ENCODE assay signal across 13 cellular contexts in genomic region chr16:70553645-70554044, GRCh38. TPM values are rescaled to one million over a fixed set of nuclear protein-coding genes. Genes with fewer than 3 reads are reported as not detected.
DNase-seq lines count a peak whose midpoint lies in the region; ATAC-seq, FAIRE-seq and TF ChIP-seq lines count a peak whose summit lies in the region.
"Had no signal": no experiment of that assay in that cellular context is flagged by ENCODE, and none has a peak within 500 bp of the region (broad histone marks: within the 10 kb centered on the region; RNA-seq: fewer than 3 reads in every experiment).

No MANE protein-coding gene starts in this region.

- TF ChIP-seq CTCF in activated CD8-positive, alpha-beta T cell treated with anti-CD3 and anti-CD28 coated beads for 36 hours (IDR thresholded peaks at IDR 0.05), result no peak
- TF ChIP-seq CTCF in astrocyte (IDR thresholded peaks at IDR 0.05; ENCODE audit: insufficient read depth, low read depth, low read length) (no peak), fibroblast of villous mesenchyme (IDR thresholded peaks at IDR 0.05; ENCODE audit: insufficient read depth, low read depth, low read length) (no peak), transverse colon (IDR thresholded peaks at IDR 0.05) (no peak)

- peaks cover 72% of the 10 kb centered on the region for H3K79me2 ChIP-seq in astrocyte (ENCODE audit: insufficient read depth, low read length)

- TF ChIP-seq POLR2A in transverse colon (IDR thresholded peaks at IDR 0.05), result no peak

- CTCF ChIA-PET in activated CD8-positive, alpha-beta T cell treated with anti-CD3 and anti-CD28 coated beads for 36 hours (lab: Charles Lee), result interaction anchor here (1.3 kb wide), 2 partner anchors 14 to 101 kb away, joined by 3 to 4 read pairs; no protein-coding TSS in a partner anchor
- CTCF ChIA-PET in activated CD8-positive, alpha-beta T cell treated with anti-CD3 and anti-CD28 coated beads, Interleukin-2, amount 10 ng/mL, durations not matched to agents 7 days and 5 days (lab: Charles Lee), result interaction anchor here (1.1 to 1.5 kb wide), 3 partner anchors 22 to 45 kb away, joined by 4 to 7 read pairs (median 5); no protein-coding TSS in a partner anchor

- H3K36me3 Mint-ChIP-seq in activated CD8-positive, alpha-beta T cell treated with anti-CD3 and anti-CD28 coated beads for 36 hours (ENCODE audit: low read depth), result peaks cover 79% of the 10 kb centered on the region
- H3K36me3 Mint-ChIP-seq in activated CD8-positive, alpha-beta T cell treated with anti-CD3 and anti-CD28 coated beads, Interleukin-2, amount 10 ng/mL, durations not matched to agents 7 days and 5 days (ENCODE audit: low read depth), result peaks cover 79% of the 10 kb centered on the region
- peaks cover 34% of the 10 kb centered on the region for H3K36me3 Mint-ChIP-seq in astrocyte (ENCODE audit: low read depth, unreplicated experiment)

- peaks cover 90% of the 10 kb centered on the region for H4K20me1 ChIP-seq in astrocyte (ENCODE audit: insufficient read depth, low read length)

- H2AFZ ChIP-seq in astrocyte (ENCODE audit: low read depth, low read length), result no peak overlapping the region
- H2AFZ ChIP-seq: hepatocyte had no signal

- peak overlapping the region; percentile 47 for H3K9ac ChIP-seq in astrocyte (ENCODE audit: low read length)

- FAIRE-seq in astrocyte (lab: Jason Lieb, UNC), result no peak

- in situ Hi-C loops in transverse colon (cut with MboI; ENCODE audit: low pct_ligation_motif_present in 1 of 4, low pct_unique_long_range_greater_than_20kb in 1 of 4, low sequenced_read_pairs in 3 of 4), result no loop called here

- no peak overlapping the region for H3K4me3 Mint-ChIP-seq in activated CD8-positive, alpha-beta T cell treated with anti-CD3 and anti-CD28 coated beads for 36 hours
- no peak overlapping the region for H3K4me3 Mint-ChIP-seq in activated CD8-positive, alpha-beta T cell treated with anti-CD3 and anti-CD28 coated beads, Interleukin-2, amount 10 ng/mL, durations not matched to agents 7 days and 5 days
- H3K4me3 Mint-ChIP-seq in astrocyte (ENCODE audit: unreplicated experiment), result no peak overlapping the region

- no peak for DNase-seq in activated CD8-positive, alpha-beta T cell treated with anti-CD3 and anti-CD28 coated beads for 36 hours
- no peak for DNase-seq in activated CD8-positive, alpha-beta T cell treated with anti-CD3 and anti-CD28 coated beads, Interleukin-2, amount 10 ng/mL, durations not matched to agents 7 days and 5 days
- DNase-seq in astrocyte (ENCODE audit: low read depth) (peak; percentile 77), fibroblast of villous mesenchyme (ENCODE audit: low read depth) (peak; percentile 98), transverse colon (no peak), T-helper 1 cell (no peak)
- DNase-seq: 8988T, MM.1S, NCI-H2171 treated with DMSO at 0.1 percent for 48 hours, psoas muscle had no signal

- H3K9me3 Mint-ChIP-seq in activated CD8-positive, alpha-beta T cell treated with anti-CD3 and anti-CD28 coated beads for 36 hours, result no peaks in the 10 kb centered on the region
- H3K9me3 Mint-ChIP-seq in activated CD8-positive, alpha-beta T cell treated with anti-CD3 and anti-CD28 coated beads, Interleukin-2, amount 10 ng/mL, durations not matched to agents 7 days and 5 days (ENCODE audit: insufficient read depth), result no peaks in the 10 kb centered on the region
- no peaks in the 10 kb centered on the region for H3K9me3 Mint-ChIP-seq in astrocyte (ENCODE audit: unreplicated experiment)

- no peak for ATAC-seq in activated CD8-positive, alpha-beta T cell treated with anti-CD3 and anti-CD28 coated beads for 36 hours
- ATAC-seq in activated CD8-positive, alpha-beta T cell treated with anti-CD3 and anti-CD28 coated beads, Interleukin-2, amount 10 ng/mL, durations not matched to agents 7 days and 5 days, result no peak
- ATAC-seq in GM21619 (IDR thresholded peaks at IDR 0.05; ENCODE audit: unreplicated experiment), result no peak
- no peak for ATAC-seq in HG02798 (IDR thresholded peaks at IDR 0.05; ENCODE audit: poor library complexity, unreplicated experiment)
- ATAC-seq: psoas muscle had no signal

- H3K4me3 ChIP-seq in astrocyte (ENCODE audit: insufficient read depth, low read depth, low read length) (no peak overlapping the region), fibroblast of villous mesenchyme (ENCODE audit: low read depth, low read length) (no peak overlapping the region), transverse colon (no peak overlapping the region)
- H3K4me3 ChIP-seq: hepatocyte, psoas muscle had no signal

- H3K36me3 ChIP-seq in astrocyte (ENCODE audit: insufficient read depth, low read length) (peaks cover 78% of the 10 kb centered on the region), transverse colon (peaks cover 0 to 84% (median 39%) of the 10 kb centered on the region in 4 donors)

- no peaks in the 10 kb centered on the region for H3K27me3 ChIP-seq in astrocyte (ENCODE audit: insufficient read depth, low read length)
- H3K27me3 ChIP-seq in transverse colon, result no peaks in the 10 kb centered on the region
- H3K27me3 ChIP-seq: hepatocyte had no signal

- intact Hi-C loops in activated CD8-positive, alpha-beta T cell treated with anti-CD3 and anti-CD28 coated beads for 36 hours (cut with micrococcal nuclease), result no loop called here
- intact Hi-C loops in transverse colon (cut with DNase I; ENCODE audit: low total_unique reads), result no loop called here

- TF ChIP-seq EP300 in transverse colon (IDR thresholded peaks at IDR 0.05; ENCODE audit: low read depth), result no peak

- H3K27ac ChIP-seq in astrocyte (ENCODE audit: low read depth, low read length), result peak overlapping the region; percentile 78
- peak overlapping the region in 3 of 4 donors; percentile 5 to 51 (median 17) for H3K27ac ChIP-seq in transverse colon
- H3K27ac ChIP-seq: hepatocyte, psoas muscle had no signal

- H3K27me3 Mint-ChIP-seq in activated CD8-positive, alpha-beta T cell treated with anti-CD3 and anti-CD28 coated beads for 36 hours, result no peaks in the 10 kb centered on the region
- no peaks in the 10 kb centered on the region for H3K27me3 Mint-ChIP-seq in activated CD8-positive, alpha-beta T cell treated with anti-CD3 and anti-CD28 coated beads, Interleukin-2, amount 10 ng/mL, durations not matched to agents 7 days and 5 days (ENCODE audit: low read depth)
- H3K27me3 Mint-ChIP-seq in astrocyte (ENCODE audit: low read depth, unreplicated experiment), result no peaks in the 10 kb centered on the region

- peaks cover 21% of the 10 kb centered on the region for H3K4me1 ChIP-seq in astrocyte (ENCODE audit: insufficient read depth, low read length)
- H3K4me1 ChIP-seq in transverse colon, result peaks cover 0 to 3% (median 0%) of the 10 kb centered on the region in 4 donors
- H3K4me1 ChIP-seq: psoas muscle had no signal

- H3K4me1 Mint-ChIP-seq in activated CD8-positive, alpha-beta T cell treated with anti-CD3 and anti-CD28 coated beads for 36 hours (ENCODE audit: low read depth), result peaks cover 30% of the 10 kb centered on the region
- peaks cover 11% of the 10 kb centered on the region for H3K4me1 Mint-ChIP-seq in activated CD8-positive, alpha-beta T cell treated with anti-CD3 and anti-CD28 coated beads, Interleukin-2, amount 10 ng/mL, durations not matched to agents 7 days and 5 days (ENCODE audit: low read depth)
- peaks cover 28% of the 10 kb centered on the region for H3K4me1 Mint-ChIP-seq in astrocyte (ENCODE audit: low read depth, unreplicated experiment)

- H3K4me2 ChIP-seq in astrocyte (ENCODE audit: low read length), result peak overlapping the region; percentile 71
- H3K4me2 ChIP-seq: hepatocyte had no signal

- no peaks in the 10 kb centered on the region for H3K9me3 ChIP-seq in astrocyte (ENCODE audit: insufficient read depth, low read depth, low read length)
- no peaks in the 10 kb centered on the region for H3K9me3 ChIP-seq in transverse colon
- H3K9me3 ChIP-seq: psoas muscle had no signal

- POLR2A ChIA-PET in activated CD8-positive, alpha-beta T cell treated with anti-CD3 and anti-CD28 coated beads for 36 hours (lab: Charles Lee), result interaction anchor here (1.1 to 5.1 kb wide), 2 partner anchors 12 to 13 kb away, joined by 3 to 43 read pairs; no protein-coding TSS in a partner anchor
- POLR2A ChIA-PET in activated CD8-positive, alpha-beta T cell treated with anti-CD3 and anti-CD28 coated beads, Interleukin-2, amount 10 ng/mL, durations not matched to agents 7 days and 5 days (lab: Charles Lee), result no interaction called here

- H3K27ac Mint-ChIP-seq in activated CD8-positive, alpha-beta T cell treated with anti-CD3 and anti-CD28 coated beads for 36 hours, result peak overlapping the region; percentile 34
- no peak overlapping the region for H3K27ac Mint-ChIP-seq in activated CD8-positive, alpha-beta T cell treated with anti-CD3 and anti-CD28 coated beads, Interleukin-2, amount 10 ng/mL, durations not matched to agents 7 days and 5 days
- peak overlapping the region; percentile 94 for H3K27ac Mint-ChIP-seq in astrocyte (ENCODE audit: unreplicated experiment)

RNA-seq across cellular contexts. Expression of gene SF3B3, which starts 30.0 kb away (rescaled TPM):
- 100 to 1,000 TPM; 543 to 552 TPM for total RNA-seq in activated CD8-positive, alpha-beta T cell treated with anti-CD3 and anti-CD28 coated beads for 36 hours
- 100 to 1,000 TPM; 399 to 420 TPM for total RNA-seq in activated CD8-positive, alpha-beta T cell treated with anti-CD3 and anti-CD28 coated beads, Interleukin-2, amount 10 ng/mL, durations not matched to agents 7 days and 5 days
- total RNA-seq in astrocyte (174 and 179 TPM in 2 replicates), fibroblast of villous mesenchyme (111 and 154 TPM in 2 replicates), transverse colon (100 to 1,000 TPM in 1 of 4 donors, 10 to 100 TPM in 3; 59.5 to 135 (median 72.8) TPM)

RNA-seq across cellular contexts. Expression of gene COG4, which starts 30.3 kb away (rescaled TPM):
- 10 to 100 TPM; 38.0 to 39.0 TPM for total RNA-seq in activated CD8-positive, alpha-beta T cell treated with anti-CD3 and anti-CD28 coated beads for 36 hours
- total RNA-seq in activated CD8-positive, alpha-beta T cell treated with anti-CD3 and anti-CD28 coated beads, Interleukin-2, amount 10 ng/mL, durations not matched to agents 7 days and 5 days, result 10 to 100 TPM; 62.1 to 71.3 TPM
- 41.7 and 42.6 TPM in 2 replicates for total RNA-seq in astrocyte
- total RNA-seq in fibroblast of villous mesenchyme, result 57.0 and 64.8 TPM in 2 replicates
- 100 to 1,000 TPM in 1 of 4 donors, 10 to 100 TPM in 3; 55.4 to 200 (median 64.0) TPM for total RNA-seq in transverse colon

Comparison
In these comparisons a context has a peak if more than half of its experiments do, and no peak if none do; other contexts are left out.
1. DNase-seq: peak in astrocyte (single experiment) and fibroblast of villous mesenchyme (single experiment); none in activated CD8-positive, alpha-beta T cell treated with anti-CD3 and anti-CD28 coated beads for 36 hours (single experiment), activated CD8-positive, alpha-beta T cell treated with anti-CD3 and anti-CD28 coated beads, Interleukin-2, amount 10 ng/mL, durations not matched to agents 7 days and 5 days (single experiment), transverse colon (single experiment) and T-helper 1 cell (0 of 5).